13 cellular contexts compared by ENCODE assay signal in the genomic region with DNA sequence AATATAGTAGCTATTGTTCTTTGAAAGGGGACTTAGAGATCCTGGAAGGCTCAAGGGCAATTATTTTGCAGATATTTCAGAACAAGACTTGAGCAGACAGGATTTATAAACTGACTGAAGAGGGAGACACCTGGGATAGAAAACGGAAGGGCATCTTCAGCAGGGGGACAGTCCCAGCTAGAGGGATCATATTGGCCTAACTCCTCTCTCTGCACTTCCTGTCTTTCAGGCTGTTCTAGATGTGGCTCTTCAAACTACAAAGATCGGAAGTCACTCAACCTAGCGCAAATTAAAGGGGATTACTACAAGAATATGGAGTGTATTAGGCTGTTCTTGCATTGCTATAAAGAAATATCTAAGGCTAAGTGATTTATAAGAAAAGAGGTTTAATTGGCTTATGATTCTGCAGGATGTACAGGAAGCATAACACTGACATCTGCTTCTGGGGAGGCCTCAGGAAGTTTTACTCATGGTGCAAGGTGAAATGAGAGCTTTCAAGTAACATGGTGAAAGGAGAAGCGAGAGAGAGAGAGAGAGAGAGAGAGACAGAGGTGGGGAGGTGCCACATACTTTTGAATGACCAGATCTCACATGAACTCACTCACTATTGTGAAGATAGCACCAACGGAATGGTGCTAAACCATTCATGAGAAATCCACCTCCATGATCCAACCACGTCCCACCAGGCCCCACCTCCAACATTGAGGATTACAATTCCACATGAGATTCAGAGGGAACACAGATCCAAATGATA.
"Had no signal": no experiment of that assay in that cellular context is flagged by ENCODE, and none has a peak within 500 bp of the region (broad histone marks: within the 10 kb centered on the region; RNA-seq: fewer than 3 reads in every experiment).

No MANE protein-coding gene starts in this region.

- H3K27ac ChIP-seq: ascending aorta, gastrocnemius medialis, heart left ventricle, neural progenitor cell, pancreas, sigmoid colon, spleen had no signal

- ATAC-seq: gastrocnemius medialis, heart left ventricle, pancreas had no signal

- H3K9me3 ChIP-seq: ascending aorta, gastrocnemius medialis, heart left ventricle, pancreas, sigmoid colon, spleen had no signal

- H3K27me3 ChIP-seq: ascending aorta, gastrocnemius medialis, heart left ventricle, neural progenitor cell, pancreas, sigmoid colon had no signal

- H3K4me3 ChIP-seq: ascending aorta, gastrocnemius medialis, heart left ventricle, lung, neural progenitor cell, pancreas, sigmoid colon, spleen had no signal

- DNase-seq: activated B cell treated with CpG ODN at 0.5 μM for 24 hours; activated CD4-positive, alpha-beta T cell treated with anti-CD3 and anti-CD28 coated beads, Interleukin-2, amount 10 ng/mL, durations not matched to agents 7 days and 5 days; activated naive CD4-positive, alpha-beta T cell treated with anti-CD3 and anti-CD28 coated beads for 36 hours; activated T-cell treated with anti-CD3 and anti-CD28 coated beads for 4 hours; erythroblast; gastrocnemius medialis; heart left ventricle; pancreas; sigmoid colon; spleen had no signal

- H3K36me3 ChIP-seq: ascending aorta, gastrocnemius medialis, heart left ventricle, neural progenitor cell, pancreas, sigmoid colon, spleen had no signal

- H3K4me1 ChIP-seq: ascending aorta, pancreas had no signal
